ENCODE assay signal across 12 cellular contexts in the genomic region with DNA sequence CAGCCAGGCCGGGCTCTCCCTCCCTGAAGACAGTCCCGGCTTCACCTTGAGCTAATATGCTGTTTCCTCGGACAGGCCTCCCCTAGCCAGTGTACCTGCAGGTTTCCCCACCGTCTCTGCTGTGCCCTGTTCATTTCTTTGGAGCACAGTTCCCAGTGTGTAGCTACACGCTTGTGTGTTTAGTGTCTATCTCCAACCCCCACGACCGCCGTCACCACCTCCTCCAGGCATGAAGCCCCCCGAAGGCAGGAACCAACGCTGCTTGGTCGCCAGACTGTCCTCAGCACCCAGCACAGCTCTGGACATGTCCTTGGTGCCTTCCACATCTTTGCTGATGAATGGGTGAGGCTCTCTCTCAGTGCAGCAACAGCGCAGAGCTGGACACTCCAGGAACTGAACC. TPM values are rescaled to one million over a fixed set of nuclear protein-coding genes. Genes with fewer than 3 reads are reported as not detected.
A peak's percentile ranks its signal among the peaks of the same experiment; 100 is the strongest.
DNase-seq lines count a peak whose midpoint lies in the region; ATAC-seq, FAIRE-seq and TF ChIP-seq lines count a peak whose summit lies in the region.
"Had no signal": no experiment of that assay in that cellular context is flagged by ENCODE, and none has a peak within 500 bp of the region (broad histone marks: within the 10 kb centered on the region; RNA-seq: fewer than 3 reads in every experiment).

No MANE protein-coding gene starts in this region.

- H4K20me1 ChIP-seq in IMR-90 (ENCODE audit: insufficient read depth, low read length) (no peaks in the 10 kb centered on the region), K562 (replicated peaks; ENCODE audit: control insufficient read depth, insufficient read depth, low read length) (no peaks in the 10 kb centered on the region)

- no peak overlapping the region for H4K5ac ChIP-seq in IMR-90 (ENCODE audit: low read depth, low read length)

- H3K4me2 ChIP-seq in IMR-90 (ENCODE audit: low read depth, low read length): no peak overlapping the region
- no peak overlapping the region for H3K4me2 ChIP-seq in K562 (ENCODE audit: insufficient read depth, low read length)

- TF ChIP-seq CTCF in IMR-90 (conservative IDR thresholded peaks at IDR 0.05; ENCODE audit: low read depth, low read length): no peak
- no peak for TF ChIP-seq CTCF in K562 (IDR thresholded peaks at IDR 0.05 in 2 of 3, conservative IDR thresholded peaks at IDR 0.05 in 1 of 3; ENCODE audit: insufficient read depth in 2 of 3, low read depth in 1 of 3, low read length in 3 of 3)
- no peak for TF ChIP-seq CTCF in lower lobe of right lung (IDR thresholded peaks at IDR 0.05)
- TF ChIP-seq CTCF in type B pancreatic cell (conservative IDR thresholded peaks at IDR 0.05): no peak

- peak overlapping the region; percentile 66; the same call in 2 of the 3 replicates for H2BK15ac ChIP-seq in IMR-90 (ENCODE audit: low read depth, low read length)

- ATAC-seq in IMR-90 (ENCODE audit: low read depth) (no peak), K562 (peak; percentile 45), lower lobe of right lung (no peak), HG03097 (IDR thresholded peaks at IDR 0.05; ENCODE audit: low FRiP score, unreplicated experiment) (no peak)

- H3K4me1 ChIP-seq in IMR-90 (ENCODE audit: control insufficient read depth, insufficient read depth, low read length) (peaks cover 24% of the 10 kb centered on the region), K562 (replicated peaks in 1 of 2; ENCODE audit: control insufficient read depth in 2 of 2, insufficient read depth in 2 of 2, low read length in 2 of 2) (no peaks in the 10 kb centered on the region; a peak in 2 of 5 replicates), lower lobe of right lung (peaks cover 20% of the 10 kb centered on the region)

- no peak overlapping the region for H2AK9ac ChIP-seq in IMR-90 (replicated peaks; ENCODE audit: low read depth, low read length, poor library complexity)

- POLR2A ChIA-PET in IMR-90 (lab: Charles Lee; ENCODE audit: unreplicated experiment): interaction anchor here (0.7 to 1.0 kb wide), 3 partner anchors 14 to 296 kb away, joined by 3 to 5 read pairs (median 3); no protein-coding TSS in a partner anchor
- POLR2A ChIA-PET in K562 (lab: Yijun Ruan, JAX): interaction anchor here (0.7 to 2.0 kb wide), 2 partner anchors 89 to 226 kb away, joined by 3 to 6 read pairs; no protein-coding TSS in a partner anchor

- no peaks in the 10 kb centered on the region for H3K79me2 ChIP-seq in K562 (ENCODE audit: control insufficient read depth, insufficient read depth, low read length)

- H3K36me3 Mint-ChIP-seq in type B pancreatic cell: no peaks in the 10 kb centered on the region

- intact Hi-C loops in IMR-90 (cut with micrococcal nuclease): loop anchor here (10.0 kb wide), 1 partner anchor 779 kb away; no protein-coding TSS in a partner anchor
- intact Hi-C loops in K562 (cut with micrococcal nuclease): loop anchor here (2.0 kb wide), 2 partner anchors 89 to 295 kb away; no protein-coding TSS in a partner anchor
- intact Hi-C loops in lower lobe of right lung (cut with DNase I): loop anchor here (10.0 kb wide), 1 partner anchor 219 kb away; no protein-coding TSS in a partner anchor

- WGBS in IMR-90 (ENCODE audit: extremely low coverage in 2 of 2, insufficient read length in 1 of 2), 2 experiments: no CpG with 5 or more reads among the region's 12 CpGs
- WGBS in K562 (ENCODE audit: insufficient coverage, low coverage, missing lambda C conversion rate): 10% methylated on average over 9 of the region's 12 CpGs

- peaks cover 19% of the 10 kb centered on the region for H3K27me3 Mint-ChIP-seq in type B pancreatic cell

- peak overlapping the region; percentile 28; the same call in 1 of the 2 replicates for H3K14ac ChIP-seq in IMR-90 (replicated peaks; ENCODE audit: low read depth, low read length)

- dilution Hi-C loops in IMR-90 (cut with HindIII; ENCODE audit: low sequenced_read_pairs, unreplicated experiment): no loop called here

- no peak overlapping the region for H3K4me3 Mint-ChIP-seq in type B pancreatic cell

- H3K79me1 ChIP-seq in IMR-90 (ENCODE audit: low read depth in 1 of 2, low read length in 2 of 2): peaks cover 0 to 6% of the 10 kb centered on the region in 2 experiments; a peak in 1 of 4 replicates

- H3K56ac ChIP-seq in IMR-90 (ENCODE audit: extremely low read depth, insufficient read depth, low read length): no peak overlapping the region

- H3K9me1 ChIP-seq in IMR-90 (ENCODE audit: insufficient read depth, low read length) (peaks cover 24% of the 10 kb centered on the region), K562 (ENCODE audit: control insufficient read depth, insufficient read depth, low read length) (no peaks in the 10 kb centered on the region)

- H2AK5ac ChIP-seq in IMR-90 (ENCODE audit: low read depth, low read length): peak overlapping the region; percentile 80

- no peaks in the 10 kb centered on the region for H3K36me3 ChIP-seq in IMR-90 (ENCODE audit: control insufficient read depth, insufficient read depth, low read length)
- H3K36me3 ChIP-seq in K562 (ENCODE audit: control insufficient read depth, insufficient read depth, low read length): no peaks in the 10 kb centered on the region
- no peaks in the 10 kb centered on the region for H3K36me3 ChIP-seq in lower lobe of right lung

- no peaks in the 10 kb centered on the region for H3K27me3 ChIP-seq in IMR-90 (ENCODE audit: control insufficient read depth, insufficient read depth, low read length)
- H3K27me3 ChIP-seq in K562 (ENCODE audit: control insufficient read depth in 2 of 2, insufficient read depth in 2 of 2, low read length in 2 of 2): peaks cover 2 to 11% of the 10 kb centered on the region in 2 experiments; a peak in 3 of 5 replicates
- H3K27me3 ChIP-seq in lower lobe of right lung (ENCODE audit: low read depth): no peaks in the 10 kb centered on the region

- H3K18ac ChIP-seq in IMR-90 (ENCODE audit: low read depth, low read length): peak overlapping the region; percentile 30; the same call in 1 of the 2 replicates

- TF ChIP-seq RAD21 in IMR-90 (IDR thresholded peaks at IDR 0.05; ENCODE audit: low read length): no peak
- no peak for TF ChIP-seq RAD21 in K562 (CRISPR knock-in tag; conservative IDR thresholded peaks at IDR 0.05 in 1 of 2, IDR thresholded peaks at IDR 0.05 in 1 of 2)

- no peak for DNase-seq in IMR-90
- no peak for DNase-seq in K562 (ENCODE audit: extremely low read depth in 1 of 4, low spot score in 3 of 4)
- peak; percentile 44 for DNase-seq in lower lobe of right lung
- no peak for DNase-seq in type B pancreatic cell (ENCODE audit: extremely low spot score, unreplicated experiment)
- DNase-seq in GOT3 (lab: John Stamatoyannopoulos, UW): no peak
- no peak for DNase-seq in AG08396 (ENCODE audit: low spot score)
- DNase-seq in EL: no peak

- H4K91ac ChIP-seq in IMR-90 (ENCODE audit: insufficient read depth, low read depth, low read length): peak overlapping the region; percentile 74

- peaks cover 12% of the 10 kb centered on the region for H3K4me1 Mint-ChIP-seq in type B pancreatic cell (ENCODE audit: unreplicated experiment)

- H2AFZ ChIP-seq in IMR-90 (replicated peaks; ENCODE audit: low read length, poor library complexity) (peak overlapping the region; percentile 73), K562 (ENCODE audit: low read depth, low read length) (no peak overlapping the region)

- in situ Hi-C loops in IMR-90 (cut with MboI; ENCODE audit: low sequenced_read_pairs): loop anchor here (25.0 kb wide), 1 partner anchor 822 kb away; no protein-coding TSS in a partner anchor
- in situ Hi-C loops in K562 (cut with MboI): no loop called here

- CTCF ChIA-PET in IMR-90 (lab: Yijun Ruan, JAX) (interaction anchor here (0.5 to 3.7 kb wide), 15 partner anchors 75 to 855 kb away, joined by 3 to 17 read pairs (median 4); no protein-coding TSS in a partner anchor), K562 (lab: Yijun Ruan, JAX; ENCODE audit: low intra/inter-chr PET ratio) (interaction anchor here (1.3 to 2.1 kb wide), 5 partner anchors 85 to 296 kb away, joined by 3 to 15 read pairs (median 6); partner anchors contain the start of gene CD9)

- H3K9me3 ChIP-seq in IMR-90 (ENCODE audit: control insufficient read depth, insufficient read depth, low read length) (no peaks in the 10 kb centered on the region), K562 (replicated peaks; ENCODE audit: control insufficient read depth, insufficient read depth, low read depth, low read length) (no peaks in the 10 kb centered on the region), lower lobe of right lung (no peaks in the 10 kb centered on the region)

- TF ChIP-seq EP300 in K562 (IDR thresholded peaks at IDR 0.05; ENCODE audit: low read length): no peak

- no peak overlapping the region; the same call in 1 of the 2 replicates for H3K23ac ChIP-seq in IMR-90 (ENCODE audit: low read depth, low read length)

- TF ChIP-seq POLR2A in IMR-90 (IDR thresholded peaks at IDR 0.05; ENCODE audit: low read depth, low read length): no peak
- TF ChIP-seq POLR2A in K562 (conservative IDR thresholded peaks at IDR 0.05): no peak

- H2BK120ac ChIP-seq in IMR-90 (ENCODE audit: low read depth, low read length): peak overlapping the region; percentile 50; the same call in 1 of the 2 replicates

- H3K27ac Mint-ChIP-seq in type B pancreatic cell: peak overlapping the region; percentile 42

- H2BK5ac ChIP-seq in IMR-90 (ENCODE audit: low read depth, low read length, poor library complexity, severe bottlenecking): no peak overlapping the region

- peak overlapping the region; percentile 43 for H2BK20ac ChIP-seq in IMR-90 (ENCODE audit: low read depth, low read length)

- no peak overlapping the region for H3K9ac ChIP-seq in IMR-90 (ENCODE audit: low read depth, low read length)
- H3K9ac ChIP-seq in K562 (ENCODE audit: insufficient read depth in 1 of 2, low read depth in 2 of 2, low read length in 2 of 2): no peak overlapping the region

- BruUV-seq in IMR-90 (replicated peaks; lab: Mats Ljungman, UMichigan) (no TSS peak), K562 (replicated peaks; lab: Mats Ljungman, UMichigan) (no TSS peak)

- no peak for FAIRE-seq in K562 (lab: Jason Lieb, UNC)

- 0 out of 4 replicates have a peak overlapping the region, but pooled peaks of 1 of the 2 experiments have one; percentile 4 for H4K8ac ChIP-seq in IMR-90 (ENCODE audit: low read depth in 2 of 2, low read length in 2 of 2)

- no peak overlapping the region for H3K27ac ChIP-seq in IMR-90 (ENCODE audit: insufficient read depth, low read length)
- no peak overlapping the region for H3K27ac ChIP-seq in K562 (ENCODE audit: extremely low read depth, low read depth, low read length)
- no peak overlapping the region for H3K27ac ChIP-seq in lower lobe of right lung
- H3K27ac ChIP-seq: C4-2B, HL-60 had no signal

- H3K4me3 ChIP-seq in IMR-90 (ENCODE audit: insufficient read depth, low read depth, low read length): no peak overlapping the region
- no peak overlapping the region for H3K4me3 ChIP-seq in K562
- H3K4me3 ChIP-seq in lower lobe of right lung: no peak overlapping the region

- peaks cover 4% of the 10 kb centered on the region for H3K9me3 Mint-ChIP-seq in type B pancreatic cell

- peak overlapping the region; percentile 47 for H3K4ac ChIP-seq in IMR-90 (ENCODE audit: low read depth, low read length)

RNA-seq across cellular contexts. Expression of gene PLEKHG6, which starts 26.2 kb away (rescaled TPM):
- total RNA-seq in IMR-90 (2012; rRNA removed) (under 0.01 TPM in 2 replicates), K562 (2014; rRNA removed) (0.33 and 0.41 TPM in 2 replicates), K562 (2014; rRNA removed; fragmentation: Illumina TruSeq; extraction: Trizol) (0.19 and 0.29 TPM in 2 replicates), K562 (2015; rRNA removed; fragmentation: Illumina TruSeq; extraction: Trizol) (not detected in 2 replicates), K562 (2021) (0.86 and 1.2 TPM in 2 replicates), lower lobe of right lung (2.9 TPM), type B pancreatic cell (ENCODE audit: low replicate concordance) (32.4 and 115 TPM in 2 replicates)
- polyA plus RNA-seq in IMR-90 (2012; rRNA removed) (0.10 TPM in 2 replicates), K562 (2011; rRNA removed) (0.28 and 0.38 TPM in 2 replicates), K562 (2014; fragmentation: Illumina TruSeq; extraction: Trizol) (0.18 and 0.42 TPM in 2 replicates), K562 (2014; fragmentation: Nextera tagmentation; extraction: Ambion mirVana) (not detected), K562 (2014; rRNA removed) (0.22 and 0.54 TPM in 2 replicates)
- 0.05 and 0.07 TPM in 2 replicates for polyA plus RNA-seq in IMR-90 (2012; cell fraction: cytosol; rRNA removed)
- 0.05 and 0.15 TPM in 2 replicates for polyA plus RNA-seq in IMR-90 (2012; cell fraction: nucleus; rRNA removed; ENCODE audit: low replicate concordance)
- total RNA-seq in K562 (2011; cell fraction: chromatin; rRNA removed; ENCODE audit: low replicate concordance): 1.9 TPM in 1 of 2 replicates, not detected in the other
- 0.50 and 0.92 TPM in 2 replicates for total RNA-seq in K562 (2011; cell fraction: nucleolus; rRNA removed)
- 0.15 and 0.29 TPM in 2 replicates for total RNA-seq in K562 (2011; cell fraction: nucleoplasm; rRNA removed)
- polyA plus RNA-seq in K562 (2011; cell fraction: cytosol; rRNA removed): 1.0 and 5.3 TPM in 2 replicates
- 0.24 and 0.26 TPM in 2 replicates for polyA plus RNA-seq in K562 (2011; cell fraction: nucleus; rRNA removed)
- 0.35 and 0.84 TPM in 2 replicates for polyA plus RNA-seq in K562 (2012)
- polyA minus RNA-seq in K562 (2011; rRNA and poly(A)+ RNA removed): 0.09 and 0.18 TPM in 2 replicates
- not detected in 2 replicates for polyA minus RNA-seq in K562 (2011; cell fraction: cytosol; rRNA and poly(A)+ RNA removed)
- polyA minus RNA-seq in K562 (2011; cell fraction: nucleus; rRNA and poly(A)+ RNA removed): 0.33 and 0.81 TPM in 2 replicates
- total RNA-seq: HT1080; T-helper 1 cell treated with Interleukin-12 subunit alpha and Interleukin-12 subunit beta and Interleukin-4 antibody, amounts not matched to agents 30 ng/mL and 1 ng/mL, for 36 hours had no signal

RNA-seq across cellular contexts. Expression of gene TNFRSF1A, which starts 57.6 kb away (rescaled TPM):
- total RNA-seq in IMR-90 (2012; rRNA removed): 79.6 and 86.7 TPM in 2 replicates
- 136 and 138 TPM in 2 replicates for polyA plus RNA-seq in IMR-90 (2012; rRNA removed)
- 105 and 167 TPM in 2 replicates for polyA plus RNA-seq in IMR-90 (2012; cell fraction: cytosol; rRNA removed)
- 102 and 107 TPM in 2 replicates for polyA plus RNA-seq in IMR-90 (2012; cell fraction: nucleus; rRNA removed; ENCODE audit: low replicate concordance)
- 73.3 and 150 TPM in 2 replicates for total RNA-seq in K562 (2011; cell fraction: chromatin; rRNA removed; ENCODE audit: low replicate concordance)
- total RNA-seq in K562 (2011; cell fraction: nucleolus; rRNA removed): 101 and 137 TPM in 2 replicates
- total RNA-seq in K562 (2011; cell fraction: nucleoplasm; rRNA removed): 118 and 145 TPM in 2 replicates
- 34.6 and 43.5 TPM in 2 replicates for total RNA-seq in K562 (2014; rRNA removed)
- total RNA-seq in K562 (2014; rRNA removed; fragmentation: Illumina TruSeq; extraction: Trizol): 18.3 and 22.0 TPM in 2 replicates
- 31.1 and 33.0 TPM in 2 replicates for total RNA-seq in K562 (2015; rRNA removed; fragmentation: Illumina TruSeq; extraction: Trizol)
- total RNA-seq in K562 (2021): 29.8 and 37.7 TPM in 2 replicates
- 27.2 and 30.0 TPM in 2 replicates for polyA plus RNA-seq in K562 (2011; rRNA removed)
- polyA plus RNA-seq in K562 (2011; cell fraction: cytosol; rRNA removed): 26.1 and 32.9 TPM in 2 replicates
- polyA plus RNA-seq in K562 (2011; cell fraction: nucleus; rRNA removed): 38.9 and 53.1 TPM in 2 replicates
- 28.5 and 42.0 TPM in 2 replicates for polyA plus RNA-seq in K562 (2012)
- polyA plus RNA-seq in K562 (2014; fragmentation: Illumina TruSeq; extraction: Trizol): 38.2 and 57.7 TPM in 2 replicates
- under 1 TPM; 0.76 to 0.89 TPM for polyA plus RNA-seq in K562 (2014; fragmentation: Nextera tagmentation; extraction: Ambion mirVana)
- 22.0 and 22.5 TPM in 2 replicates for polyA plus RNA-seq in K562 (2014; rRNA removed)
- 31.2 and 34.3 TPM in 2 replicates for polyA minus RNA-seq in K562 (2011; rRNA and poly(A)+ RNA removed)
- polyA minus RNA-seq in K562 (2011; cell fraction: cytosol; rRNA and poly(A)+ RNA removed): 42.9 and 43.0 TPM in 2 replicates
- polyA minus RNA-seq in K562 (2011; cell fraction: nucleus; rRNA and poly(A)+ RNA removed): 33.1 and 33.2 TPM in 2 replicates
- total RNA-seq in lower lobe of right lung: 165 TPM
- 79.1 and 222 TPM in 2 replicates for total RNA-seq in type B pancreatic cell (ENCODE audit: low replicate concordance)
